8 cellular contexts compared by ENCODE assay signal in the genomic region with DNA sequence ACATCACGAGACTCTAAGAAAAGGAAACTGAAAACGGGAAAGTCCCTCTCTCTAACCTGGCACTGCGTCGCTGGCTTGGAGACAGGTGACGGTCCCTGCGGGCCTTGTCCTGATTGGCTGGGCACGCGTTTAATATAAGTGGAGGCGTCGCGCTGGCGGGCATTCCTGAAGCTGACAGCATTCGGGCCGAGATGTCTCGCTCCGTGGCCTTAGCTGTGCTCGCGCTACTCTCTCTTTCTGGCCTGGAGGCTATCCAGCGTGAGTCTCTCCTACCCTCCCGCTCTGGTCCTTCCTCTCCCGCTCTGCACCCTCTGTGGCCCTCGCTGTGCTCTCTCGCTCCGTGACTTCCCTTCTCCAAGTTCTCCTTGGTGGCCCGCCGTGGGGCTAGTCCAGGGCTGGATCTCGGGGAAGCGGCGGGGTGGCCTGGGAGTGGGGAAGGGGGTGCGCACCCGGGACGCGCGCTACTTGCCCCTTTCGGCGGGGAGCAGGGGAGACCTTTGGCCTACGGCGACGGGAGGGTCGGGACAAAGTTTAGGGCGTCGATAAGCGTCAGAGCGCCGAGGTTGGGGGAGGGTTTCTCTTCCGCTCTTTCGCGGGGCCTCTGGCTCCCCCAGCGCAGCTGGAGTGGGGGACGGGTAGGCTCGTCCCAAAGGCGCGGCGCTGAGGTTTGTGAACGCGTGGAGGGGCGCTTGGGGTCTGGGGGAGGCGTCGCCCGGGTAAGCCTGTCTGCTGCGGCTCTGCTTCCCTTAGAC. TPM values are rescaled to one million over a fixed set of nuclear protein-coding genes. Genes with fewer than 3 reads are reported as not detected.
DNase-seq lines count a peak whose midpoint lies in the region; ATAC-seq and TF ChIP-seq lines count a peak whose summit lies in the region.

B2M (plus strand) TSS at position 162 of the 752 bp plus-strand sequence; CDS start at position 192, 30 bp downstream.

- H3K9me3 ChIP-seq in right atrium auricular region (no peaks in the 10 kb centered on the region), uterus (no peaks in the 10 kb centered on the region)

- H3K4me1 ChIP-seq in right atrium auricular region (peaks cover 0 to 37% of the 10 kb centered on the region in 2 donors), uterus (peaks cover 0 to 5% of the 10 kb centered on the region in 2 donors)

- TF ChIP-seq CTCF in right atrium auricular region (IDR thresholded peaks at IDR 0.05), result no peak
- TF ChIP-seq CTCF in uterus (IDR thresholded peaks at IDR 0.05), result no peak

- ATAC-seq in GM18498 (IDR thresholded peaks at IDR 0.05; ENCODE audit: unreplicated experiment) (peak; percentile 89), HG02938 (IDR thresholded peaks at IDR 0.05; ENCODE audit: unreplicated experiment) (peak; percentile 73)

- intact Hi-C loops in uterus (cut with DNase I; ENCODE audit: low total_unique reads), result no loop called here

- peak within 1 kb of the TSS; percentile 81 to 90 for H3K4me3 ChIP-seq in right atrium auricular region
- H3K4me3 ChIP-seq in uterus, result peak within 1 kb of the TSS; percentile 86 to 97

- H3K27me3 ChIP-seq in right atrium auricular region (no peaks in the 10 kb centered on the region), uterus (no peaks in the 10 kb centered on the region)

- peak within 1 kb of the TSS; percentile 95 for H3K27ac ChIP-seq in angular gyrus (ENCODE audit: low read depth, low read length)
- peak within 1 kb of the TSS; percentile 99 to 100 for H3K27ac ChIP-seq in right atrium auricular region
- peak within 1 kb of the TSS; percentile 99 to 100 for H3K27ac ChIP-seq in uterus

- peak; percentile 99 to 100 for TF ChIP-seq POLR2A in uterus (IDR thresholded peaks at IDR 0.05)

- DNase-seq in NCI-H187 (lab: John Stamatoyannopoulos, UW), result peak; percentile 71 to 75
- DNase-seq in T-helper 2 cell, result peak; percentile 87 to 97 (median 93)
- peak; percentile 99 for DNase-seq in right atrium auricular region (ENCODE audit: low spot score)
- peak; percentile 84 for DNase-seq in pulmonary artery endothelial cell (ENCODE audit: low read depth, low spot score)
- DNase-seq in uterus, result peak; percentile 97

- H3K36me3 ChIP-seq in right atrium auricular region (peaks cover 14% of the 10 kb centered on the region), uterus (no peaks in the 10 kb centered on the region)

RNA-seq across cellular contexts. Expression of gene B2M, which starts in this region (rescaled TPM):
- total RNA-seq in right atrium auricular region, result 1,000 to 10,000 TPM; 1,354 to 2,259 TPM
- total RNA-seq in pulmonary artery endothelial cell, result 1,552 and 2,400 TPM in 2 replicates
- total RNA-seq in uterus, result 1,000 to 10,000 TPM; 1,923 to 3,458 (median 2,385) TPM

Comparison
In these comparisons a context has a peak if more than half of its experiments do, and no peak if none do; other contexts are left out.
1. Peak in every context shown above with its lines: DNase-seq, ATAC-seq, H3K4me3 ChIP-seq and H3K27ac ChIP-seq.